Comparison of ENCODE assay signal across 8 cellular contexts in genomic region chr7:134420509-134421125, GRCh38. TPM values are rescaled to one million over a fixed set of nuclear protein-coding genes. Genes with fewer than 3 reads are reported as not detected.
DNase-seq lines count a peak whose midpoint lies in the region; ATAC-seq and TF ChIP-seq lines count a peak whose summit lies in the region.

No MANE protein-coding gene starts in this region.

- no peaks in the 10 kb centered on the region for H3K9me2 ChIP-seq in HCT116 (ENCODE audit: insufficient read depth)

- H3K4me1 ChIP-seq in HCT116 (ENCODE audit: control insufficient read depth in 1 of 2, insufficient read depth in 2 of 2, low read length in 2 of 2) (peaks cover 7 to 15% of the 10 kb centered on the region in 2 experiments), NT2/D1 (ENCODE audit: insufficient read depth, insufficient read length) (no peaks in the 10 kb centered on the region), mucosa of descending colon (ENCODE audit: low read depth) (peaks cover 14% of the 10 kb centered on the region)

- DNase-seq in Ammon's horn (ENCODE audit: low spot score) (peak; percentile 84), HCT116 (ENCODE audit: low read depth, low spot score) (peak; percentile 23), NT2/D1 (ENCODE audit: low read depth, low spot score) (peak; percentile 43), epidermal melanocyte (ENCODE audit: insufficient read length, low spot score) (peak; percentile 85), mucosa of descending colon (peak in 2 of 3 donors; percentile 35 to 83)

- POLR2A ChIA-PET in HCT116 (lab: Charles Lee), result no interaction called here

- H3K79me2 ChIP-seq in HCT116 (ENCODE audit: insufficient read depth, low read length), result no peaks in the 10 kb centered on the region

- TF ChIP-seq CTCF in HCT116 (IDR thresholded peaks at IDR 0.05 in 2 of 3, conservative IDR thresholded peaks at IDR 0.05 in 1 of 3; ENCODE audit: borderline replicate concordance in 1 of 3, insufficient read depth in 1 of 3, low read depth in 2 of 3, low read length in 2 of 3), result peak; percentile 58 to 72 (median 64); a peak in 5 of 6 replicates
- peak; percentile 36 for TF ChIP-seq CTCF in mucosa of descending colon (IDR thresholded peaks at IDR 0.05)

- peak; percentile 83 for TF ChIP-seq RAD21 in HCT116 (IDR thresholded peaks at IDR 0.05; ENCODE audit: low read depth)

- CTCF ChIA-PET in HCT116 (lab: Charles Lee), result interaction anchor here (0.6 to 1.1 kb wide), 8 partner anchors 8 to 1710 kb away, joined by 3 to 7 read pairs (median 4); no protein-coding TSS in a partner anchor

- H2AFZ ChIP-seq in HCT116 (ENCODE audit: low read depth, low read length, poor library complexity, severe bottlenecking), result no peak overlapping the region

- BruUV-seq in HCT116 (replicated peaks; lab: Mats Ljungman, UMichigan), result no TSS peak

- ATAC-seq in HCT116, result peak; percentile 86
- ATAC-seq in mucosa of descending colon, result peak; percentile 83
- no peak for ATAC-seq in HG03565 (IDR thresholded peaks at IDR 0.05; ENCODE audit: unreplicated experiment)
- ATAC-seq in GM21619 (IDR thresholded peaks at IDR 0.05; ENCODE audit: unreplicated experiment), result no peak
- ATAC-seq in GM18511 (IDR thresholded peaks at IDR 0.05; ENCODE audit: unreplicated experiment), result no peak

- H3K4me2 ChIP-seq in HCT116 (ENCODE audit: low read length), result no peak overlapping the region

- no peak overlapping the region for H3K4me3 ChIP-seq in HCT116 (replicated peaks in 1 of 2; ENCODE audit: low read depth in 1 of 2, low read length in 2 of 2)
- H3K4me3 ChIP-seq in NT2/D1 (ENCODE audit: insufficient read length, low read depth), result no peak overlapping the region
- no peak overlapping the region for H3K4me3 ChIP-seq in mucosa of descending colon

- intact Hi-C loops in HCT116 (cut with micrococcal nuclease), result loop anchor here (10.0 kb wide), 1 partner anchor 1716 kb away; no protein-coding TSS in a partner anchor
- intact Hi-C loops in mucosa of descending colon (cut with DNase I, micrococcal nuclease), result no loop called here

- H3K9me3 ChIP-seq in HCT116 (ENCODE audit: control insufficient read depth in 1 of 2, insufficient read depth in 1 of 2, low read depth in 1 of 2, low read length in 2 of 2) (no peaks in the 10 kb centered on the region), NT2/D1 (ENCODE audit: insufficient read depth, low read length) (no peaks in the 10 kb centered on the region), mucosa of descending colon (no peaks in the 10 kb centered on the region)

- H3K36me3 ChIP-seq in HCT116 (ENCODE audit: control insufficient read depth in 1 of 2, insufficient read depth in 2 of 2, low read length in 2 of 2) (no peaks in the 10 kb centered on the region), NT2/D1 (ENCODE audit: insufficient read depth, insufficient read length, low read length) (no peaks in the 10 kb centered on the region), mucosa of descending colon (ENCODE audit: low read depth) (no peaks in the 10 kb centered on the region)

- H3K27ac ChIP-seq in HCT116 (ENCODE audit: low read depth, low read length), result no peak overlapping the region

- H3K27me3 ChIP-seq in HCT116 (ENCODE audit: insufficient read depth, low read length) (no peaks in the 10 kb centered on the region), NT2/D1 (ENCODE audit: insufficient read depth, insufficient read length) (no peaks in the 10 kb centered on the region)

- no peak overlapping the region for H3K9ac ChIP-seq in HCT116 (ENCODE audit: low read length)
- H3K9ac ChIP-seq in NT2/D1 (ENCODE audit: insufficient read length, low read depth), result no peak overlapping the region

- RAD21 ChIA-PET in HCT116 (lab: Charles Lee; ENCODE audit: low non-redundant PET in 1 of 2, low total read pairs in 2 of 2, uncharacterized antibody in 2 of 2, unreplicated experiment in 2 of 2), result interaction anchor here in 1 of 2 experiments (0.6 to 0.7 kb wide), 2 partner anchors 80 to 1636 kb away, joined by 3 read pairs; no protein-coding TSS in a partner anchor

- no peak for TF ChIP-seq POLR2A in HCT116 (IDR thresholded peaks at IDR 0.05; ENCODE audit: borderline replicate concordance, extremely low read depth, insufficient read depth, insufficient read length)

- H4K20me1 ChIP-seq in HCT116 (ENCODE audit: insufficient read depth), result no peaks in the 10 kb centered on the region

TF ChIP-seq in HCT116, 20 proteins besides CTCF, POLR2A, EP300 and RAD21:
- TF ChIP-seq ZBTB33 (IDR thresholded peaks at IDR 0.05; ENCODE audit: extremely low read depth, insufficient replicate concordance, low read length) (no peak), SIN3A (IDR thresholded peaks at IDR 0.05; ENCODE audit: low read depth) (no peak), ATF3 (IDR thresholded peaks at IDR 0.05) (no peak), CEBPB (IDR thresholded peaks at IDR 0.05; ENCODE audit: low read depth) (no peak), MAX (IDR thresholded peaks at IDR 0.05) (no peak), POLR2AphosphoS5 (IDR thresholded peaks at IDR 0.05; ENCODE audit: low read depth, low read length) (no peak), SP1 (IDR thresholded peaks at IDR 0.05; ENCODE audit: low read depth) (no peak), YY1 (IDR thresholded peaks at IDR 0.05; ENCODE audit: extremely low read depth, insufficient replicate concordance, low read depth, low read length) (no peak), SRF (IDR thresholded peaks at IDR 0.05; ENCODE audit: low read depth) (no peak), JUND (IDR thresholded peaks at IDR 0.05) (no peak), TCF7L2 (IDR thresholded peaks at IDR 0.05; ENCODE audit: borderline replicate concordance, extremely low read depth, insufficient read depth, insufficient read length) (no peak), EZH2phosphoT487 (IDR thresholded peaks at IDR 0.05; ENCODE audit: borderline replicate concordance) (no peak), CBX3 (IDR thresholded peaks at IDR 0.05; ENCODE audit: low read depth) (no peak), ELF1 (IDR thresholded peaks at IDR 0.05; ENCODE audit: borderline replicate concordance, low read depth) (no peak), FOSL1 (IDR thresholded peaks at IDR 0.05; ENCODE audit: low read depth) (no peak), ZNF274 (IDR thresholded peaks at IDR 0.05; ENCODE audit: low read depth, low read length) (no peak), EZH2 (IDR thresholded peaks at IDR 0.05) (no peak), REST (IDR thresholded peaks at IDR 0.05; ENCODE audit: low read depth) (no peak), EGR1 (IDR thresholded peaks at IDR 0.05; ENCODE audit: low read depth) (no peak)
TF ChIP-seq in HCT116: peak in this region for 0.

RNA-seq across cellular contexts. Expression of gene AKR1B1, which starts 38.3 kb away (rescaled TPM):
- total RNA-seq in HCT116 (2021; ENCODE audit: unreplicated experiment), result 56.8 TPM
- polyA plus RNA-seq in HCT116 (2012), result 51.7 and 58.6 TPM in 2 replicates
- 10 to 100 TPM; 12.9 to 51.1 (median 29.2) TPM for total RNA-seq in mucosa of descending colon

Comparison
In these comparisons a context has a peak if more than half of its experiments do, and no peak if none do; other contexts are left out.
1. DNase-seq: peak in every context shown above with its lines; median percentile 85 in epidermal melanocyte; 84 in Ammon's horn; 59 in mucosa of descending colon; 43 in NT2/D1; 23 in HCT116.
2. ATAC-seq: peak in HCT116 (single experiment) and mucosa of descending colon (single experiment); none in HG03565 (single experiment), GM21619 (single experiment) and GM18511 (single experiment).